ENCODE assay signal across 2 cellular contexts in the genomic region with DNA sequence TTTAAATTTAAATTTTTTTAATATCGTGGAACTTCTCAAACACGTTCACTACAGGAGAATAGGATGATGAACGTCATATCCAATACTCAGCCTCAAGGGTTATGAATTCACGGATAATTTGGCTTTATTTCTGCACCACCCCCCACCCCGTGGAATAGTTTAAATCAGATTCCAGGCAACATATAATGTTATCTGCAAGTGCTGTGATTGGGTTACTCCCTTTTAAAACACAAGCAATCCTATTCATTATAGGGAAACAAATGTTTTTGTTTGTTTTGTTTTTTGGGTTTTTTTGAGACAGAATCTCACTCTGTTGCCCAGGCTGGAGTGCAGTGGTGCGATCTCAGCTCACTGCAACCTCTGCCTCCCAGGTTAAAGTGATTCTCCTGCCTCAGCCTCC.
TF ChIP-seq lines count a peak whose summit lies in the region.

No MANE protein-coding gene starts in this region.

TF ChIP-seq in HEK293, 187 proteins besides CTCF, POLR2A, EP300 and RAD21:
- TF ChIP-seq ZNF184 (tag by site-specific recombination; IDR thresholded peaks at IDR 0.05), result no peak
- TF ChIP-seq ZNF121 (tag by site-specific recombination; IDR thresholded peaks at IDR 0.05), result 0 out of 2 replicates have a peak, but pooled peaks have one; percentile 35
- TF ChIP-seq, protein P1, sequence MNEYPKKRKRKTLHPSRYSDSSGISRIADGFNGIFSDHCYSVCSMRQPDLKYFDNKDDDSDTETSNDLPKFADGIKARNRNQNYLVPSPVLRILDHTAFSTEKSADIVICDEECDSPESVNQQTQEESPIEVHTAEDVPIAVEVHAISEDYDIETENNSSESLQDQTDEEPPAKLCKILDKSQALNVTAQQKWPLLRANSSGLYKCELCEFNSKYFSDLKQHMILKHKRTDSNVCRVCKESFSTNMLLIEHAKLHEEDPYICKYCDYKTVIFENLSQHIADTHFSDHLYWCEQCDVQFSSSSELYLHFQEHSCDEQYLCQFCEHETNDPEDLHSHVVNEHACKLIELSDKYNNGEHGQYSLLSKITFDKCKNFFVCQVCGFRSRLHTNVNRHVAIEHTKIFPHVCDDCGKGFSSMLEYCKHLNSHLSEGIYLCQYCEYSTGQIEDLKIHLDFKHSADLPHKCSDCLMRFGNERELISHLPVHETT (tag by site-specific recombination; IDR thresholded peaks at IDR 0.05), result no peak
- TF ChIP-seq SP7 (tag by site-specific recombination; IDR thresholded peaks at IDR 0.05), result no peak

TF ChIP-seq in K562, 482 proteins besides CTCF, POLR2A, EP300 and RAD21:
- TF ChIP-seq HDAC1 (IDR thresholded peaks at IDR 0.05), result peak in 1 of 2 experiments; percentile 70; a peak in 1 of 4 replicates
- peak; percentile 32 to 88; a peak in 2 of 4 replicates for TF ChIP-seq RCOR1 (IDR thresholded peaks at IDR 0.05; ENCODE audit: borderline replicate concordance in 1 of 2, low read depth in 2 of 2, low read length in 2 of 2)
- no peak for TF ChIP-seq CHCHD3 (CRISPR knock-in tag; IDR thresholded peaks at IDR 0.05)
